ENCODE assay signal across 10 cellular contexts in genomic region chr1:27000817-27001460, GRCh38. TPM values are rescaled to one million over a fixed set of nuclear protein-coding genes. Genes with fewer than 3 reads are reported as not detected.
DNase-seq lines count a peak whose midpoint lies in the region; ATAC-seq, FAIRE-seq and TF ChIP-seq lines count a peak whose summit lies in the region.
"Had no signal": no experiment of that assay in that cellular context is flagged by ENCODE, and none has a peak within 500 bp of the region (broad histone marks: within the 10 kb centered on the region; RNA-seq: fewer than 3 reads in every experiment).

No MANE protein-coding gene starts in this region.

- H3K4me2 ChIP-seq in GM23248 (ENCODE audit: unreplicated experiment) (no peak overlapping the region), keratinocyte (ENCODE audit: control insufficient read depth, extremely low read depth, insufficient read depth, low read depth, low read length) (peak overlapping the region; percentile 29)

- H3K9me2 ChIP-seq in GM23248 (ENCODE audit: insufficient read depth): no peaks in the 10 kb centered on the region

- H3F3A ChIP-seq in GM23248 (ENCODE audit: insufficient read depth): peaks cover 84% of the 10 kb centered on the region

- H3K27ac Mint-ChIP-seq in brain (peak overlapping the region in 3 of 5 experiments; percentile 24 to 85 (median 59)), T-helper 17 cell (no peak overlapping the region)

- H3K9me1 ChIP-seq in keratinocyte (ENCODE audit: control insufficient read depth, extremely low read depth, insufficient read depth, low read length): peaks cover 2% of the 10 kb centered on the region

- H3K9me3 ChIP-seq in GM23248 (ENCODE audit: low read depth) (no peaks in the 10 kb centered on the region), keratinocyte (ENCODE audit: control insufficient read depth, low read depth, low read length) (no peaks in the 10 kb centered on the region), T-helper 17 cell (ENCODE audit: control insufficient read depth, low read length, poor library complexity, severe bottlenecking) (no peaks in the 10 kb centered on the region)
- H3K9me3 ChIP-seq: adrenal gland had no signal

- DNase-seq in GM23248 (peak; percentile 48), keratinocyte (ENCODE audit: low read depth, low spot score) (no peak), activated T-cell treated with anti-CD3 and anti-CD28 coated beads for 4 hours (no peak), NCI-H345 (lab: John Stamatoyannopoulos, UW) (no peak), T-helper 17 cell (no peak)
- DNase-seq: DMS79 treated with DMSO at 0.1 percent for 48 hours had no signal

- H3K4me1 ChIP-seq in GM23248 (ENCODE audit: insufficient read depth) (peaks cover 53% of the 10 kb centered on the region), keratinocyte (ENCODE audit: control insufficient read depth, extremely low read depth, insufficient read depth, low read length) (peaks cover 76% of the 10 kb centered on the region)

- peaks cover 9% of the 10 kb centered on the region for H3K36me3 ChIP-seq in GM23248 (ENCODE audit: low read depth)
- peaks cover 10 to 29% of the 10 kb centered on the region in 2 experiments for H3K36me3 ChIP-seq in keratinocyte (ENCODE audit: control insufficient read depth in 2 of 2, extremely low read depth in 1 of 2, insufficient read depth in 2 of 2, low read length in 2 of 2)
- H3K36me3 ChIP-seq: adrenal gland had no signal

- H3K4me1 Mint-ChIP-seq in brain (peaks cover 73% of the 10 kb centered on the region), T-helper 17 cell (peaks cover 7% of the 10 kb centered on the region)

- H3K4me3 ChIP-seq in GM23248 (no peak overlapping the region), keratinocyte (ENCODE audit: control insufficient read depth in 2 of 3, extremely low read depth in 1 of 3, insufficient read depth in 2 of 3, low read depth in 1 of 3, low read length in 3 of 3) (no peak overlapping the region), skin epidermis (no peak overlapping the region)
- H3K4me3 ChIP-seq: adrenal gland had no signal

- H3K9ac ChIP-seq in GM23248 (no peak overlapping the region), keratinocyte (ENCODE audit: control insufficient read depth, extremely low read depth, insufficient read depth, low read length) (peak overlapping the region; percentile 91)

- ATAC-seq in HG03159 (IDR thresholded peaks at IDR 0.05; ENCODE audit: unreplicated experiment): no peak
- ATAC-seq in T-helper 17 cell: no peak

- H3K27me3 Mint-ChIP-seq in brain (peaks cover 3% of the 10 kb centered on the region), T-helper 17 cell (peaks cover 24% of the 10 kb centered on the region)

- H3K4me3 Mint-ChIP-seq in brain (peak overlapping the region in 1 of 5 experiments; percentile 14), T-helper 17 cell (no peak overlapping the region)

- H3K79me2 ChIP-seq in GM23248 (ENCODE audit: insufficient read depth): peaks cover 20% of the 10 kb centered on the region
- peaks cover 20% of the 10 kb centered on the region for H3K79me2 ChIP-seq in keratinocyte (ENCODE audit: control insufficient read depth, insufficient read depth, low read length)

- H3K27me3 ChIP-seq in GM23248 (replicated peaks; ENCODE audit: insufficient read depth) (no peaks in the 10 kb centered on the region), keratinocyte (ENCODE audit: control insufficient read depth, extremely low read depth, insufficient read depth, low read length) (no peaks in the 10 kb centered on the region)
- H3K27me3 ChIP-seq: adrenal gland had no signal

- H3K36me3 Mint-ChIP-seq in brain (no peaks in the 10 kb centered on the region), T-helper 17 cell (ENCODE audit: low read depth) (no peaks in the 10 kb centered on the region)

- dilution Hi-C loops in keratinocyte (cut with MboI; ENCODE audit: extremely low pct_ligation_motif_present, low sequenced_read_pairs): no loop called here

- no peaks in the 10 kb centered on the region; the same call in 1 of the 2 replicates for H4K20me1 ChIP-seq in GM23248 (ENCODE audit: insufficient read depth)
- peaks cover 3% of the 10 kb centered on the region for H4K20me1 ChIP-seq in keratinocyte (ENCODE audit: control insufficient read depth, extremely low read depth, insufficient read depth, low read length)

- WGBS in GM23248 (ENCODE audit: low coverage in 1 of 2, low lambda C conversion rate in 2 of 2, missing lambda C conversion rate in 2 of 2), 2 experiments: 72 to 81% methylated on average over 8 of the region's 8 CpGs

- TF ChIP-seq CTCF in brain (conservative IDR thresholded peaks at IDR 0.05) (no peak), keratinocyte (optimal IDR thresholded peaks at IDR 0.05 in 1 of 3, IDR thresholded peaks at IDR 0.05 in 1 of 3, conservative IDR thresholded peaks at IDR 0.05 in 1 of 3; ENCODE audit: extremely low read depth in 1 of 3, insufficient read depth in 2 of 3, low read length in 3 of 3) (no peak)

- H3K9me3 Mint-ChIP-seq in brain: no peaks in the 10 kb centered on the region

- FAIRE-seq in keratinocyte (lab: Jason Lieb, UNC): peak; percentile 83

- H2AFZ ChIP-seq in GM23248: no peak overlapping the region
- H2AFZ ChIP-seq in keratinocyte (ENCODE audit: control insufficient read depth, low read length): no peak overlapping the region

- in situ Hi-C loops in GM23248 (cut with MboI): no loop called here

- H3K27ac ChIP-seq in GM23248 (peak overlapping the region; percentile 91), keratinocyte (ENCODE audit: control insufficient read depth, insufficient read depth, low read length) (peak overlapping the region; percentile 99), skin epidermis (peak overlapping the region in 17 of 21 experiments; percentile 13 to 90 (median 72))

RNA-seq across cellular contexts. Expression of gene TRNP1, which starts 7.4 kb away (rescaled TPM):
- 311 and 327 TPM in 2 replicates for total RNA-seq in GM23248 (2014; rRNA removed; shearing (Covaris generic))
- polyA plus RNA-seq in GM23248 (2016; fragmentation: Nextera tagmentation; extraction: Ambion mirVana) (17.7 and 19.1 TPM in 2 replicates), brain (ENCODE audit: insufficient read depth, low read depth, low replicate concordance) (43.3 TPM), keratinocyte (130 to 166 TPM (median 164 TPM) in 3 replicates)
- polyA plus RNA-seq in keratinocyte (2011; ENCODE audit: low read depth): 33.9 TPM
- 107 and 141 TPM in 2 replicates for polyA plus RNA-seq in keratinocyte (2011; cell fraction: cytosol; rRNA removed)
- 81.1 and 105 TPM in 2 replicates for polyA plus RNA-seq in keratinocyte (2011; cell fraction: nucleus; rRNA removed)
- 81.0 and 94.3 TPM in 2 replicates for polyA plus RNA-seq in keratinocyte (2012; ENCODE audit: low replicate concordance)
- 40.7 to 76.9 TPM (median 51.1 TPM) in 3 replicates for polyA minus RNA-seq in keratinocyte
- 121 TPM for polyA minus RNA-seq in keratinocyte (2011; cell fraction: cytosol; rRNA and poly(A)+ RNA removed)
- polyA minus RNA-seq in keratinocyte (2011; cell fraction: nucleus; rRNA and poly(A)+ RNA removed): 31.7 and 43.4 TPM in 2 replicates
- total RNA-seq in T-helper 17 cell: under 1 TPM in 1 of 2 donors, not detected in 1; 0.22 TPM

RNA-seq across cellular contexts. Expression of gene TENT5B, which starts 11.7 kb away (rescaled TPM):
- total RNA-seq in GM23248 (2014; rRNA removed; shearing (Covaris generic)): 0.76 and 0.89 TPM in 2 replicates
- polyA plus RNA-seq in GM23248 (2016; fragmentation: Nextera tagmentation; extraction: Ambion mirVana) (1.2 TPM in 2 replicates), brain (ENCODE audit: insufficient read depth, low read depth, low replicate concordance) (4.3 TPM), keratinocyte (26.5 to 50.8 TPM (median 36.6 TPM) in 3 replicates)
- 130 TPM for polyA plus RNA-seq in keratinocyte (2011; ENCODE audit: low read depth)
- polyA plus RNA-seq in keratinocyte (2011; cell fraction: cytosol; rRNA removed): 21.2 and 35.6 TPM in 2 replicates
- polyA plus RNA-seq in keratinocyte (2011; cell fraction: nucleus; rRNA removed): 37.2 and 51.5 TPM in 2 replicates
- polyA plus RNA-seq in keratinocyte (2012; ENCODE audit: low replicate concordance): 37.8 and 126 TPM in 2 replicates
- 43.5 to 79.5 TPM (median 49.6 TPM) in 3 replicates for polyA minus RNA-seq in keratinocyte
- polyA minus RNA-seq in keratinocyte (2011; cell fraction: cytosol; rRNA and poly(A)+ RNA removed): 95.7 TPM
- polyA minus RNA-seq in keratinocyte (2011; cell fraction: nucleus; rRNA and poly(A)+ RNA removed): 69.9 and 70.8 TPM in 2 replicates
- total RNA-seq in T-helper 17 cell: not detected

RNA-seq across cellular contexts. Expression of gene KDF1, which starts 40.7 kb away (rescaled TPM):
- not detected in 2 replicates for total RNA-seq in GM23248 (2014; rRNA removed; shearing (Covaris generic))
- polyA plus RNA-seq in GM23248 (2016; fragmentation: Nextera tagmentation; extraction: Ambion mirVana): not detected in 2 replicates
- polyA plus RNA-seq in brain (ENCODE audit: insufficient read depth, low read depth, low replicate concordance): 17.2 TPM
- polyA plus RNA-seq in keratinocyte: 13.8 to 21.3 TPM (median 16.1 TPM) in 3 replicates
- 3.1 TPM for polyA plus RNA-seq in keratinocyte (2011; ENCODE audit: low read depth)
- polyA plus RNA-seq in keratinocyte (2011; cell fraction: cytosol; rRNA removed): 19.3 and 28.3 TPM in 2 replicates
- polyA plus RNA-seq in keratinocyte (2011; cell fraction: nucleus; rRNA removed): 16.9 and 24.1 TPM in 2 replicates
- polyA plus RNA-seq in keratinocyte (2012; ENCODE audit: low replicate concordance): 16.6 and 21.5 TPM in 2 replicates
- polyA minus RNA-seq in keratinocyte: 23.5 to 55.7 TPM (median 25.5 TPM) in 3 replicates
- polyA minus RNA-seq in keratinocyte (2011; cell fraction: cytosol; rRNA and poly(A)+ RNA removed): 33.6 TPM
- polyA minus RNA-seq in keratinocyte (2011; cell fraction: nucleus; rRNA and poly(A)+ RNA removed): 9.9 and 12.5 TPM in 2 replicates
- total RNA-seq in T-helper 17 cell: 1 to 10 TPM in 1 of 2 donors, under 1 TPM in 1; 0.62 to 1.3 TPM
